ENCODE assay signal across 1 cellular context in the genomic region with DNA sequence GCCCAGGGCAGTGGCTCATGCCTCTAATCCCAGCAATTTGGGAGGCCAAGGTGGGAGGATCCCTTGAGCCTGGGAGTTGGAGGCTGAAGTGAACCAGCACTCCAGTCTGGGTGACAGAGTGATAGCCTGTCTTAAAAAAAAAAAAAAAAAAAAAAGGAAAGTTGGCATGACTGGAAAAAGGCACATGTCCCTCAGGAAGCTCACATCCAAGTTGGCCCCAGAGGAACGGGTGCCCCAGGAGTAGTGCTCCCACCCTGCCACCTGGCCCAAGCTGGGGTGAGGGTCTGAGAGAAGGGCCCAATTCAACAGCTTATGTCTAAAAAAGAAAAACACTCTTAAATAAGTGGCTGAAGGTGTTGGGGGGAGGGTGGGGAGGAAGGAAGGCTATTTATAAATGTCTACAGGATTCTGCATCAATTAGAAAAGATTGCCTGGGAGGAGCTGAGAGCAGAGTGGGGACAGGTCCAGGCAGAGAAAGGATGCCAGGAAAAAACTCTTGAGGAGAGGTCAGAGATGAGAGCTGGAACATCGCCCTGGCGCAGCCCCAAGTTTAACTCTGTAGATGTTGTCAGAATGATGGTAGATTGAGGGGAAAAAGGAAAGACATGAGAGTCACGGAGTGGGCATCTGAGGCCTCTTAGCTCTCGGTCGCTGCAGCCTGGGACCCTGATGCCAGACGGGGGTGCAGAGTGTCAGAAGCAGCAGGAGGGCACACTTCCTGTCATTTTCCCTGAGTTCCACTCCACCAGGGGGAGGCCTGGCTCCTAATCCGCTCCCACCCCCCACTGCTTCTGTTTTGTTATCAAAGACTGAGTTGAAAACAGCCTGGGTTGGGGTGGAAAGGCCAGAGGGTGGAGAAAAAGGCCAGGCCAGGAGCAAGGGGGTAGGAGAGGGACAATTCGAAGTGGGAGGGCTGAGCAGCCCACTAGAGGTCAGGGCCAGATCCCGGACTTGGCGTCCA.
TF ChIP-seq lines count a peak whose summit lies in the region.

No MANE protein-coding gene starts in this region.

TF ChIP-seq in HEK293, 187 proteins besides CTCF, POLR2A, EP300 and RAD21 (continued from another document):
- TF ChIP-seq, protein P1, sequence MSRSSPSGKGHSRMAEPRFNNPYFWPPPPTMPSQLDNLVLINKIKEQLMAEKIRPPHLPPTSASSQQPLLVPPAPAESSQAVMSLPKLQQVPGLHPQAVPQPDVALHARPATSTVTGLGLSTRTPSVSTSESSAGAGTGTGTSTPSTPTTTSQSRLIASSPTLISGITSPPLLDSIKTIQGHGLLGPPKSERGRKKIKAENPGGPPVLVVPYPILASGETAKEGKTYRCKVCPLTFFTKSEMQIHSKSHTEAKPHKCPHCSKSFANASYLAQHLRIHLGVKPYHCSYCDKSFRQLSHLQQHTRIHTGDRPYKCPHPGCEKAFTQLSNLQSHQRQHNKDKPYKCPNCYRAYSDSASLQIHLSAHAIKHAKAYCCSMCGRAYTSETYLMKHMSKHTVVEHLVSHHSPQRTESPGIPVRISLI (tag by site-specific recombination; IDR thresholded peaks at IDR 0.05): 0 out of 2 replicates have a peak, but pooled peaks have one; percentile 35
- peak; percentile 78 for TF ChIP-seq GLIS1 (tag by site-specific recombination; IDR thresholded peaks at IDR 0.05)
- TF ChIP-seq PBX3 (CRISPR knock-in tag; IDR thresholded peaks at IDR 0.05): no peak
- no peak for TF ChIP-seq ZNF292 (tag by site-specific recombination; IDR thresholded peaks at IDR 0.05; ENCODE audit: borderline replicate concordance, low read depth)
- no peak for TF ChIP-seq ZNF37A (tag by site-specific recombination; IDR thresholded peaks at IDR 0.05)
- no peak for TF ChIP-seq ZNF580 (tag by site-specific recombination; IDR thresholded peaks at IDR 0.05)
- TF ChIP-seq, protein P2, sequence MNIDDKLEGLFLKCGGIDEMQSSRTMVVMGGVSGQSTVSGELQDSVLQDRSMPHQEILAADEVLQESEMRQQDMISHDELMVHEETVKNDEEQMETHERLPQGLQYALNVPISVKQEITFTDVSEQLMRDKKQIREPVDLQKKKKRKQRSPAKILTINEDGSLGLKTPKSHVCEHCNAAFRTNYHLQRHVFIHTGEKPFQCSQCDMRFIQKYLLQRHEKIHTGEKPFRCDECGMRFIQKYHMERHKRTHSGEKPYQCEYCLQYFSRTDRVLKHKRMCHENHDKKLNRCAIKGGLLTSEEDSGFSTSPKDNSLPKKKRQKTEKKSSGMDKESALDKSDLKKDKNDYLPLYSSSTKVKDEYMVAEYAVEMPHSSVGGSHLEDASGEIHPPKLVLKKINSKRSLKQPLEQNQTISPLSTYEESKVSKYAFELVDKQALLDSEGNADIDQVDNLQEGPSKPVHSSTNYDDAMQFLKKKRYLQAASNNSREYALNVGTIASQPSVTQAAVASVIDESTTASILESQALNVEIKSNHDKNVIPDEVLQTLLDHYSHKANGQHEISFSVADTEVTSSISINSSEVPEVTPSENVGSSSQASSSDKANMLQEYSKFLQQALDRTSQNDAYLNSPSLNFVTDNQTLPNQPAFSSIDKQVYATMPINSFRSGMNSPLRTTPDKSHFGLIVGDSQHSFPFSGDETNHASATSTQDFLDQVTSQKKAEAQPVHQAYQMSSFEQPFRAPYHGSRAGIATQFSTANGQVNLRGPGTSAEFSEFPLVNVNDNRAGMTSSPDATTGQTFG (tag by site-specific recombination; IDR thresholded peaks at IDR 0.05; ENCODE audit: borderline replicate concordance): no peak
- no peak for TF ChIP-seq GLI4 (tag by site-specific recombination; IDR thresholded peaks at IDR 0.05)
- no peak for TF ChIP-seq ZNF785 (tag by site-specific recombination; IDR thresholded peaks at IDR 0.05)
- TF ChIP-seq PRDM1 (tag by site-specific recombination; IDR thresholded peaks at IDR 0.05): no peak
